ENCODE assay signal across 8 cellular contexts in genomic region chr15:82750831-82751181, GRCh38. TPM values are rescaled to one million over a fixed set of nuclear protein-coding genes. Genes with fewer than 3 reads are reported as not detected.
A peak's percentile ranks its signal among the peaks of the same experiment; 100 is the strongest.
DNase-seq lines count a peak whose midpoint lies in the region; ATAC-seq and TF ChIP-seq lines count a peak whose summit lies in the region.

No MANE protein-coding gene starts in this region.

- H3K9me3 ChIP-seq in adrenal gland (replicated peaks in 1 of 3) (no peaks in the 10 kb centered on the region), iPS-20b (ENCODE audit: insufficient read depth, low read depth, low read length) (no peaks in the 10 kb centered on the region)

- H3K27ac ChIP-seq in adrenal gland = peak overlapping the region in 4 of 5 donors; percentile 83 to 97 (median 93)
- no peak overlapping the region for H3K27ac ChIP-seq in iPS-20b (ENCODE audit: low read length)

- H3K27me3 ChIP-seq in adrenal gland (no peaks in the 10 kb centered on the region), iPS-20b (ENCODE audit: insufficient read depth, low read length) (no peaks in the 10 kb centered on the region)

- H3K4me1 ChIP-seq in adrenal gland (replicated peaks in 1 of 2) = peaks cover 11 to 22% of the 10 kb centered on the region in 2 donors
- H3K4me1 ChIP-seq in iPS-20b (ENCODE audit: insufficient read depth, low read length) = peaks cover 4% of the 10 kb centered on the region

- no peak for TF ChIP-seq POLR2A in adrenal gland (IDR thresholded peaks at IDR 0.05)

- WGBS in adrenal gland, 4 donors = 1 to 3% (median 2%) methylated on average over 8 of the region's 8 CpGs

- H3K9ac ChIP-seq in iPS-20b (ENCODE audit: low read depth, low read length) = peak overlapping the region; percentile 95

- DNase-seq in HuH-7.5 (ENCODE audit: low spot score) (peak; percentile 26), adrenal gland (no peak)
- peak; percentile 13 for DNase-seq in stimulated activated naive CD8-positive, alpha-beta T cell treated with anti-CD3 and anti-CD28 coated beads, Interleukin-15, Interleukin-2, amounts not matched to agents 100 U/mL and 50 U/mL, for 24 hours
- DNase-seq in central memory CD4-positive, alpha-beta T cell = no peak

- H3K4me3 ChIP-seq in GM08714 (ENCODE audit: low read length) (peak overlapping the region; percentile 100), adrenal gland (peak overlapping the region; percentile 25 to 90 (median 74)), iPS-20b (ENCODE audit: low read length) (peak overlapping the region; percentile 92)

- ATAC-seq in GM21528 (IDR thresholded peaks at IDR 0.05; ENCODE audit: low FRiP score, unreplicated experiment) (peak; percentile 32), GM18858 (IDR thresholded peaks at IDR 0.05; ENCODE audit: unreplicated experiment) (no peak)
- ATAC-seq in stimulated activated naive CD8-positive, alpha-beta T cell treated with anti-CD3 and anti-CD28 coated beads, Interleukin-15, Interleukin-2, amounts not matched to agents 100 U/mL and 50 U/mL, for 24 hours = peak; percentile 2

- TF ChIP-seq CTCF in adrenal gland (IDR thresholded peaks at IDR 0.05) = no peak

- H3K36me3 ChIP-seq in adrenal gland (replicated peaks in 1 of 2) (peaks cover 0 to 14% of the 10 kb centered on the region in 2 donors), iPS-20b (ENCODE audit: insufficient read depth, low read depth, low read length) (peaks cover 29% of the 10 kb centered on the region)

- intact Hi-C loops in adrenal gland (cut with DNase I) = loop anchor here in 1 of 2 donors (10.0 kb wide), 1 partner anchor 206 kb away; the partner anchor contains the start of gene RPS17

RNA-seq across cellular contexts. Expression of gene AP3B2, which starts 41.1 kb away (rescaled TPM):
- 1 to 10 TPM in 7 of 8 donors, under 1 TPM in 1; 0.54 to 7.7 (median 3.0) TPM for total RNA-seq in adrenal gland
- 10 to 100 TPM; 10.8 to 28.9 (median 18.2) TPM for polyA plus RNA-seq in adrenal gland

RNA-seq across cellular contexts. Expression of gene FSD2, which starts 55.1 kb away (rescaled TPM):
- total RNA-seq in adrenal gland = not detected
- under 1 TPM in 1 of 3 donors, not detected in 2; 0.03 TPM for polyA plus RNA-seq in adrenal gland

RNA-seq across cellular contexts. Expression of gene WHAMM, which starts 58.6 kb away (rescaled TPM):
- 1 to 10 TPM; 5.6 to 10.0 (median 8.8) TPM for total RNA-seq in adrenal gland
- polyA plus RNA-seq in adrenal gland = 1 to 10 TPM; 4.5 to 6.8 (median 5.0) TPM

Comparison
In these comparisons a context has a peak if more than half of its experiments do, and no peak if none do; other contexts are left out.
1. DNase-seq: peak in HuH-7.5 (single experiment) and stimulated activated naive CD8-positive, alpha-beta T cell treated with anti-CD3 and anti-CD28 coated beads, Interleukin-15, Interleukin-2, amounts not matched to agents 100 U/mL and 50 U/mL, for 24 hours (single experiment); none in adrenal gland (0 of 7) and central memory CD4-positive, alpha-beta T cell (single experiment).
2. Peak in every context shown above with its lines, with median percentiles within 50 percentile points of each other: H3K4me3 ChIP-seq.